Comparison of ENCODE assay signal across 28 cellular contexts in genomic region chr15:96358795-96359190, GRCh38. TPM values are rescaled to one million over a fixed set of nuclear protein-coding genes. Genes with fewer than 3 reads are reported as not detected.
A peak's percentile ranks its signal among the peaks of the same experiment; 100 is the strongest.
DNase-seq lines count a peak whose midpoint lies in the region; ATAC-seq, FAIRE-seq and TF ChIP-seq lines count a peak whose summit lies in the region.
"Had no signal": no experiment of that assay in that cellular context is flagged by ENCODE, and none has a peak within 500 bp of the region (broad histone marks: within the 10 kb centered on the region; RNA-seq: fewer than 3 reads in every experiment).

No MANE protein-coding gene starts in this region.

- CTCF ChIA-PET in naive thymus-derived CD4-positive, alpha-beta T cell (lab: Charles Lee), result interaction anchor here (1.3 kb wide), 1 partner anchor 13 kb away, joined by 3 read pairs; no protein-coding TSS in a partner anchor

- peaks cover 0 to 8% (median 3%) of the 10 kb centered on the region in 5 donors for H3K36me3 Mint-ChIP-seq in naive thymus-derived CD4-positive, alpha-beta T cell
- H3K36me3 Mint-ChIP-seq: T-cell had no signal

- H3K9me3 Mint-ChIP-seq in naive thymus-derived CD4-positive, alpha-beta T cell, result peaks cover 0 to 25% (median 8%) of the 10 kb centered on the region in 11 donors
- H3K9me3 Mint-ChIP-seq: T-cell had no signal

- H3K27ac Mint-ChIP-seq in naive thymus-derived CD4-positive, alpha-beta T cell, result peak overlapping the region in 1 of 9 donors; percentile 38
- H3K27ac Mint-ChIP-seq: activated CD4-positive, alpha-beta T cell treated with anti-CD3 and anti-CD28 coated beads for 36 hours; T-cell had no signal

- H3K27me3 ChIP-seq in left ventricle myocardium inferior (ENCODE audit: low read depth), result peaks cover 96% of the 10 kb centered on the region
- peaks cover 17 to 43% of the 10 kb centered on the region in 2 donors for H3K27me3 ChIP-seq in naive thymus-derived CD4-positive, alpha-beta T cell (ENCODE audit: control insufficient read depth in 2 of 2, insufficient read depth in 2 of 2, low read length in 2 of 2)
- no peaks in the 10 kb centered on the region for H3K27me3 ChIP-seq in vagina
- H3K27me3 ChIP-seq in pancreas, result peaks cover 0 to 42% (median 5%) of the 10 kb centered on the region in 4 donors
- H3K27me3 ChIP-seq: adrenal gland had no signal

- no peak for TF ChIP-seq POLR2A in vagina (IDR thresholded peaks at IDR 0.05)

- no peak overlapping the region for H3K4me3 ChIP-seq in left ventricle myocardium inferior
- H3K4me3 ChIP-seq in coronary artery, result peak overlapping the region; percentile 88
- H3K4me3 ChIP-seq in naive thymus-derived CD4-positive, alpha-beta T cell (ENCODE audit: low read length), result no peak overlapping the region
- H3K4me3 ChIP-seq in vagina, result no peak overlapping the region
- H3K4me3 ChIP-seq in pancreas, result no peak overlapping the region
- H3K4me3 ChIP-seq: hepatocyte had no signal

- ATAC-seq in Right ventricle myocardium inferior (no peak), GM21381 (IDR thresholded peaks at IDR 0.05; ENCODE audit: unreplicated experiment) (no peak), pancreas (no peak)
- no peak for ATAC-seq in naive thymus-derived CD4-positive, alpha-beta T cell
- ATAC-seq: activated CD4-positive, alpha-beta T cell treated with anti-CD3 and anti-CD28 coated beads for 36 hours; lower lobe of right lung; T-cell had no signal

- H3K4me1 ChIP-seq in left ventricle myocardium inferior, result peaks cover 60% of the 10 kb centered on the region
- H3K4me1 ChIP-seq in naive thymus-derived CD4-positive, alpha-beta T cell (ENCODE audit: control insufficient read depth in 2 of 2, insufficient read depth in 2 of 2, low read length in 2 of 2), result peaks cover 7 to 11% of the 10 kb centered on the region in 2 donors
- H3K4me1 ChIP-seq in vagina, result peaks cover 56% of the 10 kb centered on the region
- no peaks in the 10 kb centered on the region for H3K4me1 ChIP-seq in pancreas

- 57 to 62% methylated on average over 8 of the region's 8 CpGs for WGBS in pancreas, 2 donors

- FAIRE-seq in pancreas (lab: Jason Lieb, UNC), result no peak
- FAIRE-seq: H54, islet of Langerhans had no signal

- intact Hi-C loops in left ventricle myocardium inferior (cut with micrococcal nuclease), result no loop called here
- intact Hi-C loops in Right ventricle myocardium inferior (cut with DNase I), result loop anchor here (2.0 to 5.0 kb wide), 4 partner anchors 226 to 1686 kb away; no protein-coding TSS in a partner anchor
- intact Hi-C loops in naive thymus-derived CD4-positive, alpha-beta T cell (cut with micrococcal nuclease), result loop anchor here in 1 of 2 donors (2.0 to 5.0 kb wide), 3 partner anchors 28 to 534 kb away; partner anchors contain the start of gene NR2F2
- intact Hi-C loops in vagina (cut with DNase I), result loop anchor here (5.0 kb wide), 1 partner anchor 534 kb away; no protein-coding TSS in a partner anchor
- intact Hi-C loops in pancreas (cut with DNase I), result loop anchor here in 2 of 3 donors (10.0 kb wide), 2 partner anchors 876 to 1396 kb away; no protein-coding TSS in a partner anchor

- DNase-seq in left ventricle myocardium inferior (no peak), Right ventricle myocardium inferior (ENCODE audit: missing footprints) (no peak), coronary artery (ENCODE audit: low spot score) (no peak), vagina (ENCODE audit: extremely low spot score in 2 of 2) (no peak), C1 segment of cervical spinal cord (lab: John Stamatoyannopoulos, UW) (no peak), pancreas (no peak)
- no peak for DNase-seq in naive thymus-derived CD4-positive, alpha-beta T cell
- DNase-seq: activated CD4-positive, alpha-beta T cell treated with anti-CD3 and anti-CD28 coated beads for 36 hours; activated effector memory CD4-positive, alpha-beta T cell treated with Interleukin-2 at 50 U/mL for 16 hours; central memory CD4-positive, alpha-beta T cell; DMS53; effector CD4-positive, alpha-beta T cell; GF-D8; lower lobe of right lung; MV-4-11; NCI-H1694 treated with DMSO at 0.1 percent for 48 hours; NCI-H2227 treated with DMSO at 0.1 percent for 48 hours; NCI-H774; SHP77; T-cell had no signal

- H3K27me3 Mint-ChIP-seq in naive thymus-derived CD4-positive, alpha-beta T cell, result peaks cover 55 to 69% (median 63%) of the 10 kb centered on the region in 5 donors

- H3K9me3 ChIP-seq in left ventricle myocardium inferior (replicated peaks) (no peaks in the 10 kb centered on the region), vagina (no peaks in the 10 kb centered on the region), pancreas (no peaks in the 10 kb centered on the region)
- peaks cover 0 to 3% (median 0%) of the 10 kb centered on the region in 3 experiments for H3K9me3 ChIP-seq in naive thymus-derived CD4-positive, alpha-beta T cell (ENCODE audit: control insufficient read depth in 2 of 3, low read length in 3 of 3)
- H3K9me3 ChIP-seq: adrenal gland, lower lobe of right lung had no signal

- TF ChIP-seq CTCF in left ventricle myocardium inferior (IDR thresholded peaks at IDR 0.05; ENCODE audit: borderline replicate concordance) (no peak), coronary artery (IDR thresholded peaks at IDR 0.05) (no peak), vagina (IDR thresholded peaks at IDR 0.05) (no peak), pancreas (IDR thresholded peaks at IDR 0.05) (no peak)

- H3K4me3 Mint-ChIP-seq in naive thymus-derived CD4-positive, alpha-beta T cell, result peak overlapping the region in 8 of 10 donors; percentile 34 to 91 (median 88)

- H3K36me3 ChIP-seq in left ventricle myocardium inferior (no peaks in the 10 kb centered on the region), vagina (no peaks in the 10 kb centered on the region), pancreas (no peaks in the 10 kb centered on the region)
- no peaks in the 10 kb centered on the region for H3K36me3 ChIP-seq in naive thymus-derived CD4-positive, alpha-beta T cell (ENCODE audit: control insufficient read depth in 2 of 3, insufficient read depth in 3 of 3, low read length in 3 of 3)
- H3K36me3 ChIP-seq: adrenal gland, lower lobe of right lung had no signal

- peaks cover 12 to 37% (median 26%) of the 10 kb centered on the region in 7 donors for H3K4me1 Mint-ChIP-seq in naive thymus-derived CD4-positive, alpha-beta T cell

- H3K27ac ChIP-seq in left ventricle myocardium inferior (replicated peaks), result peak overlapping the region; percentile 64
- peak overlapping the region in 1 of 2 donors; percentile 69 for H3K27ac ChIP-seq in coronary artery
- no peak overlapping the region for H3K27ac ChIP-seq in naive thymus-derived CD4-positive, alpha-beta T cell (ENCODE audit: low read depth, low read length)
- H3K27ac ChIP-seq in vagina, result peak overlapping the region; percentile 99
- H3K27ac ChIP-seq in pancreas, result no peak overlapping the region
- H3K27ac ChIP-seq: hepatocyte, KMS-11 had no signal

- POLR2A ChIA-PET in naive thymus-derived CD4-positive, alpha-beta T cell (lab: Charles Lee), result no interaction called here

RNA-seq across cellular contexts. Expression of gene NR2F2, which starts 28.3 kb away (rescaled TPM):
- total RNA-seq in left ventricle myocardium inferior (12.8 TPM), Right ventricle myocardium inferior (14.2 TPM), vagina (39.8 TPM), pancreas (10 to 100 TPM in 4 of 6 donors, 1 to 10 TPM in 2; 8.3 to 25.6 (median 14.0) TPM)
- not detected for total RNA-seq in naive thymus-derived CD4-positive, alpha-beta T cell
- not detected for polyA plus RNA-seq in naive thymus-derived CD4-positive, alpha-beta T cell
- polyA plus RNA-seq in pancreas, result 10 to 100 TPM in 1 of 2 donors, 1 to 10 TPM in 1; 7.0 to 16.2 TPM
- total RNA-seq: activated CD4-positive, alpha-beta T cell treated with anti-CD3 and anti-CD28 coated beads for 36 hours; OCI-LY7 had no signal
- polyA plus RNA-seq: CD14-positive monocyte had no signal

Comparison
In these comparisons a context has a peak if more than half of its experiments do, and no peak if none do; other contexts are left out.
1. H3K27ac ChIP-seq: peak in left ventricle myocardium inferior (single experiment) and vagina (single experiment); none in naive thymus-derived CD4-positive, alpha-beta T cell (single experiment) and pancreas (0 of 4).
2. RNA of gene NR2F2, which starts 28.3 kb away (total RNA-seq): 39.8 TPM in vagina (single experiment), 8.3 to 25.6 TPM in pancreas, 14.2 TPM in Right ventricle myocardium inferior (single experiment) and 12.8 TPM in left ventricle myocardium inferior (single experiment); not detected in naive thymus-derived CD4-positive, alpha-beta T cell; every median in the first group is over 4 times any median in the second.